8 cellular contexts compared by ENCODE assay signal in genomic region chr16:31201511-31202401, GRCh38. TPM values are rescaled to one million over a fixed set of nuclear protein-coding genes. Genes with fewer than 3 reads are reported as not detected.
A peak's percentile ranks its signal among the peaks of the same experiment; 100 is the strongest.
DNase-seq lines count a peak whose midpoint lies in the region; ATAC-seq and TF ChIP-seq lines count a peak whose summit lies in the region.

No MANE protein-coding gene starts in this region.

- peaks cover 0 to 2% of the 10 kb centered on the region in 2 donors for H3K9me3 Mint-ChIP-seq in stimulated activated naive B cell treated with anti-CD40 and anti-IgM and Interleukin-4, amounts not matched to agents 10 μg/mL and 1 μg/mL and 100 μg/mL, for 72 hours

- TF ChIP-seq CTCF in RWPE1 (conservative IDR thresholded peaks at IDR 0.05; ENCODE audit: low read depth) (no peak), cardiac fibroblast (IDR thresholded peaks at IDR 0.05; ENCODE audit: low read depth, low read length) (no peak)

- DNase-seq in DMS79 treated with DMSO at 0.1 percent for 48 hours (lab: John Stamatoyannopoulos, UW) (peak; percentile 23), DMS79 (lab: John Stamatoyannopoulos, UW) (no peak), RWPE1 (ENCODE audit: low spot score) (peak; percentile 45), cardiac fibroblast (ENCODE audit: low read depth in 2 of 2) (no peak), left colon (peak; percentile 78 to 83), HCEC 1CT (no peak)
- no peak for DNase-seq in stimulated activated naive B cell treated with anti-CD40 and anti-IgM and Interleukin-4, amounts not matched to agents 10 μg/mL and 1 μg/mL and 100 μg/mL, for 72 hours

- POLR2A ChIA-PET in RWPE1 (lab: Yijun Ruan, JAX; ENCODE audit: low non-redundant PET): interaction anchor here (0.5 to 0.9 kb wide), 2 partner anchors 14 to 22 kb away, joined by 3 read pairs; partner anchors contain the start of gene FUS

- H3K36me3 Mint-ChIP-seq in stimulated activated naive B cell treated with anti-CD40 and anti-IgM and Interleukin-4, amounts not matched to agents 10 μg/mL and 1 μg/mL and 100 μg/mL, for 72 hours: peaks cover 18% of the 10 kb centered on the region in 2 donors

- peak overlapping the region; percentile 91 for H3K27ac Mint-ChIP-seq in stimulated activated naive B cell treated with anti-CD40 and anti-IgM and Interleukin-4, amounts not matched to agents 10 μg/mL and 1 μg/mL and 100 μg/mL, for 72 hours

- peak overlapping the region; percentile 75 to 85 for H3K4me3 ChIP-seq in cardiac fibroblast (replicated peaks in 1 of 2; ENCODE audit: low read depth in 2 of 2, low read length in 2 of 2)

- ATAC-seq in HG02798 (IDR thresholded peaks at IDR 0.05; ENCODE audit: poor library complexity, unreplicated experiment): peak; percentile 50
- ATAC-seq in left colon: peak; percentile 82
- ATAC-seq in stimulated activated naive B cell treated with anti-CD40 and anti-IgM and Interleukin-4, amounts not matched to agents 10 μg/mL and 1 μg/mL and 100 μg/mL, for 72 hours (replicated peaks): peak; percentile 73 to 79

- CTCF ChIA-PET in RWPE1 (lab: Yijun Ruan, JAX): interaction anchor here (0.8 to 1.4 kb wide), 2 partner anchors 181 to 258 kb away, joined by 3 to 4 read pairs; no protein-coding TSS in a partner anchor

- H3K4me3 Mint-ChIP-seq in stimulated activated naive B cell treated with anti-CD40 and anti-IgM and Interleukin-4, amounts not matched to agents 10 μg/mL and 1 μg/mL and 100 μg/mL, for 72 hours: peak overlapping the region; percentile 90 to 93

- H3K27ac ChIP-seq in RWPE1: peak overlapping the region; percentile 89

- H3K4me1 Mint-ChIP-seq in stimulated activated naive B cell treated with anti-CD40 and anti-IgM and Interleukin-4, amounts not matched to agents 10 μg/mL and 1 μg/mL and 100 μg/mL, for 72 hours: peaks cover 36 to 64% of the 10 kb centered on the region in 2 donors

- intact Hi-C loops in left colon (cut with DNase I, micrococcal nuclease): no loop called here

- H3K27me3 Mint-ChIP-seq in stimulated activated naive B cell treated with anti-CD40 and anti-IgM and Interleukin-4, amounts not matched to agents 10 μg/mL and 1 μg/mL and 100 μg/mL, for 72 hours: no peaks in the 10 kb centered on the region

RNA-seq across cellular contexts. Expression of gene PYCARD, which starts 0.8 kb away (rescaled TPM):
- total RNA-seq in left colon: 10 to 100 TPM; 83.0 to 93.8 TPM

RNA-seq across cellular contexts. Expression of gene TRIM72, which starts 12.2 kb away (rescaled TPM):
- total RNA-seq in left colon: not detected

RNA-seq across cellular contexts. Expression of gene PYDC1, which starts 15.2 kb away (rescaled TPM):
- total RNA-seq in left colon: not detected

RNA-seq across cellular contexts. Expression of gene FUS, which starts 21.8 kb away (rescaled TPM):
- total RNA-seq in left colon: 100 to 1,000 TPM; 158 to 173 TPM

RNA-seq across cellular contexts. Expression of gene PRSS36, which starts 51.9 kb away (rescaled TPM):
- 1 to 10 TPM; 8.1 to 9.7 TPM for total RNA-seq in left colon

Comparison
In these comparisons a context has a peak if more than half of its experiments do, and no peak if none do; other contexts are left out.
1. DNase-seq: peak in DMS79 treated with DMSO at 0.1 percent for 48 hours (single experiment), RWPE1 (single experiment) and left colon (2 of 2); none in DMS79 (single experiment), cardiac fibroblast (0 of 2), stimulated activated naive B cell treated with anti-CD40 and anti-IgM and Interleukin-4, amounts not matched to agents 10 μg/mL and 1 μg/mL and 100 μg/mL, for 72 hours (single experiment) and HCEC 1CT (single experiment).
2. Peak in every context shown above with its lines, with median percentiles within 50 percentile points of each other: ATAC-seq.